In genomic region chr3:25664066-25664809, GRCh38 we compare ENCODE assay signal across 1 cellular context.
TF ChIP-seq lines count a peak whose summit lies in the region.

No MANE protein-coding gene starts in this region.

TF ChIP-seq in HepG2, 621 proteins besides CTCF, POLR2A, EP300 and RAD21 (continued from another document and continues in another):
- TF ChIP-seq CBX5 (CRISPR knock-in tag; IDR thresholded peaks at IDR 0.05; ENCODE audit: borderline replicate concordance) (no peak), GTF3A (CRISPR knock-in tag; conservative IDR thresholded peaks at IDR 0.05) (no peak), PHB2 (IDR thresholded peaks at IDR 0.05; ENCODE audit: partially characterized antibody) (no peak), ZFAT (CRISPR knock-in tag; conservative IDR thresholded peaks at IDR 0.05) (no peak), ZBTB44 (CRISPR knock-in tag; IDR thresholded peaks at IDR 0.05) (no peak), ZNF83 (CRISPR knock-in tag; IDR thresholded peaks at IDR 0.05; ENCODE audit: borderline replicate concordance) (no peak), SNRNP70 (IDR thresholded peaks at IDR 0.05; ENCODE audit: low read depth, low read length) (no peak), TGIF2 (CRISPR knock-in tag; IDR thresholded peaks at IDR 0.05) (no peak), MAX (IDR thresholded peaks at IDR 0.05) (peak; percentile 47; the same call in 1 of the 2 replicates), ZNF687 (CRISPR knock-in tag; IDR thresholded peaks at IDR 0.05) (peak; percentile 78), ATF6 (CRISPR knock-in tag; conservative IDR thresholded peaks at IDR 0.05) (no peak), MAF1 (CRISPR knock-in tag; IDR thresholded peaks at IDR 0.05; ENCODE audit: borderline replicate concordance) (no peak), TCF7L2 (IDR thresholded peaks at IDR 0.05; ENCODE audit: low read depth, low read length) (no peak), ZNF496 (CRISPR knock-in tag; IDR thresholded peaks at IDR 0.05; ENCODE audit: insufficient replicate concordance) (no peak), PLRG1 (conservative IDR thresholded peaks at IDR 0.05) (no peak), ZNF468 (CRISPR knock-in tag; IDR thresholded peaks at IDR 0.05) (no peak), SRSF9 (IDR thresholded peaks at IDR 0.05; ENCODE audit: borderline replicate concordance, insufficient read depth, low read depth, low read length, poor library complexity, severe bottlenecking) (no peak), BRF2 (CRISPR knock-in tag; IDR thresholded peaks at IDR 0.05) (no peak), SAFB2 (CRISPR knock-in tag; IDR thresholded peaks at IDR 0.05; ENCODE audit: borderline replicate concordance, low read depth) (0 out of 2 replicates have a peak, but pooled peaks have one; percentile 68), YEATS4 (CRISPR knock-in tag; IDR thresholded peaks at IDR 0.05; ENCODE audit: borderline replicate concordance) (peak; percentile 50; the same call in 1 of the 2 replicates), MIER2 (CRISPR knock-in tag; IDR thresholded peaks at IDR 0.05) (no peak), SIX4 (CRISPR knock-in tag; IDR thresholded peaks at IDR 0.05) (no peak), RARA (CRISPR knock-in tag; IDR thresholded peaks at IDR 0.05) (no peak; the same call in 1 of the 2 replicates), RXRA (CRISPR knock-in tag; IDR thresholded peaks at IDR 0.05) (no peak), ATRX (CRISPR knock-in tag; IDR thresholded peaks at IDR 0.05; ENCODE audit: borderline replicate concordance) (no peak), RELA (CRISPR knock-in tag; IDR thresholded peaks at IDR 0.05) (no peak), ZMAT3 (CRISPR knock-in tag; conservative IDR thresholded peaks at IDR 0.05) (no peak), ZNF138 (CRISPR knock-in tag; IDR thresholded peaks at IDR 0.05; ENCODE audit: low read depth) (0 out of 2 replicates have a peak, but pooled peaks have one; percentile 68), STAG1 (CRISPR knock-in tag; IDR thresholded peaks at IDR 0.05) (no peak), ZEB1 (IDR thresholded peaks at IDR 0.05; ENCODE audit: insufficient replicate concordance, low read depth) (no peak), TEAD2 (CRISPR knock-in tag; IDR thresholded peaks at IDR 0.05) (no peak), PAF1 (CRISPR knock-in tag; IDR thresholded peaks at IDR 0.05) (no peak), XRCC5 (optimal IDR thresholded peaks at IDR 0.05; ENCODE audit: low read length) (no peak), HHEX (CRISPR knock-in tag; IDR thresholded peaks at IDR 0.05) (no peak), PCBP2 (optimal IDR thresholded peaks at IDR 0.05; ENCODE audit: low read depth, low read length, poor library complexity, severe bottlenecking) (no peak), NR1H2 (CRISPR knock-in tag; IDR thresholded peaks at IDR 0.05; ENCODE audit: borderline replicate concordance, low read depth) (no peak), CENPX (CRISPR knock-in tag; IDR thresholded peaks at IDR 0.05) (no peak), ZMYM4 (CRISPR knock-in tag; IDR thresholded peaks at IDR 0.05) (no peak; the same call in 1 of the 2 replicates), FOXA3 (CRISPR knock-in tag; IDR thresholded peaks at IDR 0.05) (no peak), JDP2 (CRISPR knock-in tag; IDR thresholded peaks at IDR 0.05; ENCODE audit: borderline replicate concordance) (no peak), SMARCC2 (IDR thresholded peaks at IDR 0.05) (no peak), FUBP1 (CRISPR knock-in tag; IDR thresholded peaks at IDR 0.05; ENCODE audit: borderline replicate concordance) (no peak), ELF3 (CRISPR knock-in tag; IDR thresholded peaks at IDR 0.05) (no peak), NR2C2 (CRISPR knock-in tag; IDR thresholded peaks at IDR 0.05; ENCODE audit: borderline replicate concordance) (no peak), USF2 (IDR thresholded peaks at IDR 0.05; ENCODE audit: low read depth, low read length) (no peak), USF2 (CRISPR knock-in tag; IDR thresholded peaks at IDR 0.05; ENCODE audit: borderline replicate concordance) (no peak), ZNF776 (CRISPR knock-in tag; IDR thresholded peaks at IDR 0.05) (peak; percentile 75; the same call in 1 of the 2 replicates), ZBTB37 (CRISPR knock-in tag; IDR thresholded peaks at IDR 0.05) (no peak), BCL3 (CRISPR knock-in tag; IDR thresholded peaks at IDR 0.05) (no peak), ZKSCAN5 (CRISPR knock-in tag; IDR thresholded peaks at IDR 0.05) (no peak), ATF1 (CRISPR knock-in tag; IDR thresholded peaks at IDR 0.05) (no peak), ZNF503 (CRISPR knock-in tag; IDR thresholded peaks at IDR 0.05) (no peak)
